In genomic region chr10:132240156-132240555, GRCh38 we compare ENCODE assay signal across 26 cellular contexts. TPM values are rescaled to one million over a fixed set of nuclear protein-coding genes. Genes with fewer than 3 reads are reported as not detected.
"Had no signal": no experiment of that assay in that cellular context is flagged by ENCODE, and none has a peak within 500 bp of the region (broad histone marks: within the 10 kb centered on the region; RNA-seq: fewer than 3 reads in every experiment).

No MANE protein-coding gene starts in this region.

- H3K27me3 ChIP-seq: Peyer's patch had no signal

- H3K36me3 ChIP-seq: Peyer's patch, SJSA1 had no signal

- H3K4me2 ChIP-seq: KMS-11, PC-9, SK-N-SH had no signal

- DNase-seq: Kasumi-1; MM.1S; NCI-H1092 treated with DMSO at 0.1 percent for 48 hours; NCI-H1436; NCI-H187; NCI-H2029; NCI-H2081 treated with DMSO at 0.1 percent for 48 hours; NCI-H2171; NCI-H226; NCI-H446; NCI-H510A; NCI-H524 treated with DMSO at 0.1 percent for 48 hours; NCI-H69; NCI-H774; NK-92 treated with Interleukin-12 subunit alpha and Interleukin-12 subunit beta, amount 100 ng/mL, for 24 hours; OCI-M1; PC-9; Peyer's patch; Right ventricle myocardium superior; SIG-M5; SW 1271 had no signal

- H3K9ac ChIP-seq: KMS-11, SK-N-SH had no signal

- H3K4me1 ChIP-seq: Peyer's patch, SJSA1 had no signal

- H3K4me3 ChIP-seq: PC-9, Peyer's patch, SJSA1 had no signal

- H2AFZ ChIP-seq: PC-9 had no signal

- H3K27ac ChIP-seq: KMS-11, PC-9, Peyer's patch, SJSA1 had no signal

- H3K9me3 ChIP-seq: Peyer's patch, SJSA1, SK-N-SH had no signal

- FAIRE-seq: HepG2 had no signal

- H3K9me2 ChIP-seq: SK-N-SH had no signal

RNA-seq across cellular contexts. Expression of gene DPYSL4, which starts 53.4 kb away (rescaled TPM):
- total RNA-seq: HT1080 had no signal
